ENCODE assay signal across 8 cellular contexts in the genomic region with DNA sequence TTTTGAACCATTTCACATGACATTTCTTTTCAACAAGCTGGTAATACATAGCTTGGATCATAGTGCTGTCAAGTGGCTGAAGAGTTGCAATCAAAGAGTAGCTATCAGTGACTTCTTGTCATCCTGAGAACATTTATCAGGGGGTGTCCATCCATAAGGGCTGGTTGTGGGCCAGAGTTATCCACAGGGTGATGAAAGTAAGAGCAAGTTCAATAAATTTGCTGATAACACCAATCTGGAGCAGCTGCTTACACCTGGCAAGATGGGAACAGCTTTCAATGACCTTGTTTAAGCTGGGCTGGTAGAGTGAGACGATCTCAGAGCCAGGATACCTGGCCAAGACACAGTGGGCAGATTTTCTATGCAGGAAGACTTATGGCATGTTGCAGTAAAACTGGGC.
"Had no signal": no experiment of that assay in that cellular context is flagged by ENCODE, and none has a peak within 500 bp of the region (broad histone marks: within the 10 kb centered on the region; RNA-seq: fewer than 3 reads in every experiment).

No MANE protein-coding gene starts in this region.

- H3K9me3 ChIP-seq: HAP-1 had no signal

- H3K9me3 Mint-ChIP-seq: HFFc6 had no signal

- H3K27ac Mint-ChIP-seq: HFFc6 had no signal

- H3K36me3 ChIP-seq: HAP-1 had no signal

- H3K4me3 Mint-ChIP-seq: HFFc6 had no signal

- ATAC-seq: HCT116, K562 had no signal

- DNase-seq: GOT3, H7, HFFc6, IMR-90, KG1 had no signal

- H3K4me3 ChIP-seq: HAP-1, K562 had no signal
